23 cellular contexts compared by ENCODE assay signal in genomic region chr16:5214466-5214865, GRCh38.
"Had no signal": no experiment of that assay in that cellular context is flagged by ENCODE, and none has a peak within 500 bp of the region (broad histone marks: within the 10 kb centered on the region; RNA-seq: fewer than 3 reads in every experiment).

No MANE protein-coding gene starts in this region.

- H3K27ac Mint-ChIP-seq: effector memory CD8-positive, alpha-beta T cell; natural killer cell; progenitor cell of endocrine pancreas; stimulated activated effector memory CD8-positive, alpha-beta T cell treated with anti-CD3 and anti-CD28 coated beads, Interleukin-12 subunit alpha, Interleukin-12 subunit beta, amount 100 ng/mL, for 72 hours had no signal

- H3K4me3 Mint-ChIP-seq: effector memory CD8-positive, alpha-beta T cell; natural killer cell; stimulated activated effector memory CD8-positive, alpha-beta T cell treated with anti-CD3 and anti-CD28 coated beads, Interleukin-12 subunit alpha, Interleukin-12 subunit beta, amount 100 ng/mL, for 72 hours had no signal

- H3K4me1 Mint-ChIP-seq: natural killer cell; stimulated activated effector memory CD8-positive, alpha-beta T cell treated with anti-CD3 and anti-CD28 coated beads, Interleukin-12 subunit alpha, Interleukin-12 subunit beta, amount 100 ng/mL, for 72 hours had no signal

- H3K36me3 ChIP-seq: gastrocnemius medialis, lower lobe of right lung, neutrophil, pancreas, stomach, thyroid gland, vagina had no signal

- H3K9me3 Mint-ChIP-seq: effector memory CD8-positive, alpha-beta T cell; natural killer cell; stimulated activated effector memory CD8-positive, alpha-beta T cell treated with anti-CD3 and anti-CD28 coated beads, Interleukin-12 subunit alpha, Interleukin-12 subunit beta, amount 100 ng/mL, for 72 hours had no signal

- H3K4me1 ChIP-seq: gastrocnemius medialis, lower lobe of right lung, pancreas, stomach, thyroid gland, vagina had no signal

- DNase-seq: cortex of kidney; effector memory CD8-positive, alpha-beta T cell; foreskin fibroblast; gastrocnemius medialis; head of caudate nucleus; left ventricle myocardium superior; lower lobe of right lung; natural killer cell; pancreas; stimulated activated CD4-positive, alpha-beta T cell treated with anti-CD3 and anti-CD28 coated beads, Interleukin-2, amount 100 ng/mL, for 24 hours; stimulated activated CD4-positive, alpha-beta T cell treated with anti-CD3 and anti-CD28 coated beads, Interleukin-4, amount 100 ng/mL, for 24 hours; stimulated activated naive CD4-positive, alpha-beta T cell treated with Interleukin-2 at 50 U/mL for 16 hours; stomach; thyroid gland; trophoblast cell had no signal

- H3K36me3 Mint-ChIP-seq: natural killer cell; stimulated activated effector memory CD8-positive, alpha-beta T cell treated with anti-CD3 and anti-CD28 coated beads, Interleukin-12 subunit alpha, Interleukin-12 subunit beta, amount 100 ng/mL, for 72 hours had no signal

- H3K27ac ChIP-seq: epithelial cell of prostate, gastrocnemius medialis, lower lobe of right lung, neutrophil, pancreas, stomach, thyroid gland, vagina had no signal

- FAIRE-seq: keratinocyte, pancreas had no signal

- H3K4me3 ChIP-seq: gastrocnemius medialis, lower lobe of right lung, pancreas, stomach, thyroid gland, vagina had no signal

- ATAC-seq: effector memory CD8-positive, alpha-beta T cell; esophagus mucosa; gastrocnemius medialis; left ventricle myocardium superior; lower lobe of right lung; natural killer cell; pancreas; sciatic nerve; stimulated activated effector memory CD8-positive, alpha-beta T cell treated with anti-CD3 and anti-CD28 coated beads, Interleukin-12 subunit alpha, Interleukin-12 subunit beta, amount 100 ng/mL, for 72 hours had no signal

- H3K27me3 ChIP-seq: gastrocnemius medialis, pancreas, thyroid gland, vagina had no signal

- H3K9me3 ChIP-seq: gastrocnemius medialis, lower lobe of right lung, neutrophil, pancreas, thyroid gland, vagina had no signal
